Comparison of ENCODE assay signal across 8 cellular contexts in genomic region chr13:110706570-110707378, GRCh38. TPM values are rescaled to one million over a fixed set of nuclear protein-coding genes. Genes with fewer than 3 reads are reported as not detected.
DNase-seq lines count a peak whose midpoint lies in the region; ATAC-seq, FAIRE-seq and TF ChIP-seq lines count a peak whose summit lies in the region.

No MANE protein-coding gene starts in this region.

- TF ChIP-seq CTCF in CD14-positive monocyte (IDR thresholded peaks at IDR 0.05) (no peak), lung (IDR thresholded peaks at IDR 0.05; ENCODE audit: control extremely low read depth, extremely low read depth) (no peak)

- H3K4me3 Mint-ChIP-seq in CD14-positive monocyte, result peak overlapping the region; percentile 70 to 84
- peak overlapping the region; percentile 77 for H3K4me3 Mint-ChIP-seq in activated naive CD8-positive, alpha-beta T cell treated with anti-CD3 and anti-CD28 coated beads, Interleukin-2, amount 10 ng/mL, durations not matched to agents 7 days and 5 days

- ATAC-seq in HG02678 (IDR thresholded peaks at IDR 0.05; ENCODE audit: unreplicated experiment), result peak; percentile 0
- ATAC-seq in activated naive CD8-positive, alpha-beta T cell treated with anti-CD3 and anti-CD28 coated beads, Interleukin-2, amount 10 ng/mL, durations not matched to agents 7 days and 5 days (ENCODE audit: low read depth), result no peak
- no peak for ATAC-seq in lung (ENCODE audit: insufficient read depth, low FRiP score)
- no peak for ATAC-seq in GM18868 (IDR thresholded peaks at IDR 0.05; ENCODE audit: unreplicated experiment)

- peaks cover 0 to 5% of the 10 kb centered on the region in 2 donors for H3K36me3 ChIP-seq in lung (ENCODE audit: control insufficient read depth in 2 of 2, insufficient read depth in 2 of 2, low read length in 2 of 2)

- peak overlapping the region; percentile 40 for H3K4me3 ChIP-seq in lung

- FAIRE-seq in RCC 7860 (lab: Jason Lieb, UNC), result no peak

- H3K36me3 Mint-ChIP-seq in CD14-positive monocyte, result peaks cover 15 to 16% of the 10 kb centered on the region in 2 donors
- H3K36me3 Mint-ChIP-seq in activated naive CD8-positive, alpha-beta T cell treated with anti-CD3 and anti-CD28 coated beads, Interleukin-2, amount 10 ng/mL, durations not matched to agents 7 days and 5 days, result peaks cover 10% of the 10 kb centered on the region

- no peaks in the 10 kb centered on the region for H3K27me3 Mint-ChIP-seq in CD14-positive monocyte (ENCODE audit: low read depth in 3 of 3)
- H3K27me3 Mint-ChIP-seq in activated naive CD8-positive, alpha-beta T cell treated with anti-CD3 and anti-CD28 coated beads, Interleukin-2, amount 10 ng/mL, durations not matched to agents 7 days and 5 days, result no peaks in the 10 kb centered on the region

- POLR2A ChIA-PET in activated naive CD8-positive, alpha-beta T cell treated with anti-CD3 and anti-CD28 coated beads, Interleukin-2, amount 10 ng/mL, durations not matched to agents 7 days and 5 days (lab: Charles Lee), result interaction anchor here (2.9 kb wide), 1 partner anchor 8 kb away, joined by 26 read pairs; no protein-coding TSS in a partner anchor

- H3K27ac Mint-ChIP-seq in CD14-positive monocyte, result peak overlapping the region; percentile 33 to 85 (median 70)
- H3K27ac Mint-ChIP-seq in activated naive CD8-positive, alpha-beta T cell treated with anti-CD3 and anti-CD28 coated beads, Interleukin-2, amount 10 ng/mL, durations not matched to agents 7 days and 5 days, result peak overlapping the region; percentile 79

- no peak for DNase-seq in CD14-positive monocyte (ENCODE audit: low spot score)
- DNase-seq in activated naive CD8-positive, alpha-beta T cell treated with anti-CD3 and anti-CD28 coated beads, Interleukin-2, amount 10 ng/mL, durations not matched to agents 7 days and 5 days, result no peak
- DNase-seq in lung (ENCODE audit: low spot score), result no peak
- no peak for DNase-seq in NCI-H2029 (lab: John Stamatoyannopoulos, UW)
- DNase-seq in RCC 7860 (ENCODE audit: low spot score), result no peak
- DNase-seq in NCI-H748 (lab: John Stamatoyannopoulos, UW; ENCODE audit: unreplicated experiment), result no peak

- no peaks in the 10 kb centered on the region for H3K9me3 Mint-ChIP-seq in CD14-positive monocyte
- no peaks in the 10 kb centered on the region for H3K9me3 Mint-ChIP-seq in activated naive CD8-positive, alpha-beta T cell treated with anti-CD3 and anti-CD28 coated beads, Interleukin-2, amount 10 ng/mL, durations not matched to agents 7 days and 5 days

- intact Hi-C loops in CD14-positive monocyte (cut with micrococcal nuclease), result loop anchor here in 1 of 2 donors (1.0 kb wide), 1 partner anchor 9 kb away; no protein-coding TSS in a partner anchor

- H3K4me1 ChIP-seq in lung (ENCODE audit: control insufficient read depth in 2 of 2, insufficient read depth in 2 of 2, low read length in 2 of 2), result peaks cover 12 to 14% of the 10 kb centered on the region in 2 donors

- H3K27ac ChIP-seq in lung (ENCODE audit: low read depth in 1 of 2, low read length in 1 of 2), result peak overlapping the region; percentile 53 to 88

- WGBS in lung, 2 donors, result 68 to 73% methylated on average over 9 of the region's 9 CpGs

- no peaks in the 10 kb centered on the region for H3K9me3 ChIP-seq in lung (ENCODE audit: control insufficient read depth in 2 of 2, insufficient read depth in 1 of 2, low read length in 1 of 2)

- no peaks in the 10 kb centered on the region for H3K27me3 ChIP-seq in lung (ENCODE audit: control insufficient read depth, insufficient read depth)

- H3K4me1 Mint-ChIP-seq in CD14-positive monocyte, result peaks cover 59% of the 10 kb centered on the region
- H3K4me1 Mint-ChIP-seq in activated naive CD8-positive, alpha-beta T cell treated with anti-CD3 and anti-CD28 coated beads, Interleukin-2, amount 10 ng/mL, durations not matched to agents 7 days and 5 days, result peaks cover 34% of the 10 kb centered on the region

RNA-seq across cellular contexts. Expression of gene CARS2, which starts 0.9 kb away (rescaled TPM):
- 100 to 1,000 TPM; 130 to 227 TPM for polyA plus RNA-seq in CD14-positive monocyte
- 10 to 100 TPM; 78.9 to 84.8 TPM for total RNA-seq in activated naive CD8-positive, alpha-beta T cell treated with anti-CD3 and anti-CD28 coated beads, Interleukin-2, amount 10 ng/mL, durations not matched to agents 7 days and 5 days
- total RNA-seq in lung, result 10 to 100 TPM; 61.9 to 79.5 TPM
- 100 to 1,000 TPM in 1 of 2 donors, 10 to 100 TPM in 1; 70.5 to 102 TPM for polyA plus RNA-seq in lung

RNA-seq across cellular contexts. Expression of gene ING1, which starts 6.7 kb away (rescaled TPM):
- 10 to 100 TPM in 1 of 2 donors, 1 to 10 TPM in 1; 8.4 to 11.8 TPM for polyA plus RNA-seq in CD14-positive monocyte
- 10 to 100 TPM; 19.5 to 21.1 TPM for total RNA-seq in activated naive CD8-positive, alpha-beta T cell treated with anti-CD3 and anti-CD28 coated beads, Interleukin-2, amount 10 ng/mL, durations not matched to agents 7 days and 5 days
- 10 to 100 TPM; 13.7 to 20.4 TPM for total RNA-seq in lung
- polyA plus RNA-seq in lung, result 10 to 100 TPM in 1 of 2 donors, 1 to 10 TPM in 1; 8.8 to 20.6 TPM
